Comparison of ENCODE assay signal across 17 cellular contexts in genomic region chr17:50257574-50258224, GRCh38. TPM values are rescaled to one million over a fixed set of nuclear protein-coding genes. Genes with fewer than 3 reads are reported as not detected.
DNase-seq lines count a peak whose midpoint lies in the region; ATAC-seq and TF ChIP-seq lines count a peak whose summit lies in the region.
"Had no signal": no experiment of that assay in that cellular context is flagged by ENCODE, and none has a peak within 500 bp of the region (broad histone marks: within the 10 kb centered on the region; RNA-seq: fewer than 3 reads in every experiment).

No MANE protein-coding gene starts in this region.

- TF ChIP-seq POLR2A in breast epithelium (IDR thresholded peaks at IDR 0.05) (no peak), uterus (IDR thresholded peaks at IDR 0.05) (no peak)

- no peak for ATAC-seq in activated T-cell treated with anti-CD3 and anti-CD28 coated beads, Interleukin-2, amount 50 U/mL, for 4 hours
- ATAC-seq: body of pancreas had no signal

- POLR2A ChIA-PET in MCF 10A (lab: Yijun Ruan, JAX), result no interaction called here

- H3K4me1 ChIP-seq in breast epithelium (no peaks in the 10 kb centered on the region), uterus (peaks cover 10 to 35% of the 10 kb centered on the region in 2 donors)
- H3K4me1 ChIP-seq: body of pancreas, pancreas had no signal

- H3K27me3 Mint-ChIP-seq in MCF 10A (ENCODE audit: insufficient read depth, unreplicated experiment) (no peaks in the 10 kb centered on the region), glutamatergic neuron (ENCODE audit: unreplicated experiment) (peaks cover 6% of the 10 kb centered on the region), neural crest cell (ENCODE audit: low read depth) (peaks cover 4% of the 10 kb centered on the region)
- H3K27me3 Mint-ChIP-seq in activated T-cell treated with anti-CD3 and anti-CD28 coated beads, Interleukin-2, amount 50 U/mL, for 4 hours (ENCODE audit: low read depth), result peaks cover 13% of the 10 kb centered on the region

- BruUV-seq in MCF 10A (replicated peaks; lab: Mats Ljungman, UMichigan), result no TSS peak

- TF ChIP-seq CTCF in breast epithelium (IDR thresholded peaks at IDR 0.05) (peak in 1 of 3 donors; percentile 6), MCF 10A (IDR thresholded peaks at IDR 0.05; ENCODE audit: unreplicated experiment) (no peak), glutamatergic neuron (IDR thresholded peaks at IDR 0.05; ENCODE audit: partially characterized antibody, unreplicated experiment) (no peak), neural crest cell (conservative IDR thresholded peaks at IDR 0.05) (no peak), uterus (IDR thresholded peaks at IDR 0.05) (no peak)

- H3K4me3 Mint-ChIP-seq in MCF 10A (ENCODE audit: unreplicated experiment) (no peak overlapping the region), glutamatergic neuron (ENCODE audit: unreplicated experiment) (no peak overlapping the region), neural crest cell (no peak overlapping the region)
- no peak overlapping the region for H3K4me3 Mint-ChIP-seq in activated T-cell treated with anti-CD3 and anti-CD28 coated beads, Interleukin-2, amount 50 U/mL, for 4 hours
- H3K4me3 Mint-ChIP-seq: CD4-positive, CD25-positive, alpha-beta regulatory T cell; memory B cell had no signal

- H3K27me3 ChIP-seq in breast epithelium, result no peaks in the 10 kb centered on the region
- H3K27me3 ChIP-seq in uterus, result no peaks in the 10 kb centered on the region
- H3K27me3 ChIP-seq: body of pancreas, pancreas, SJSA1 had no signal

- DNase-seq in breast epithelium (ENCODE audit: low spot score in 2 of 2) (no peak), MCF 10A (ENCODE audit: unreplicated experiment) (no peak), glutamatergic neuron (peak; percentile 9), neural crest cell (ENCODE audit: low read depth, low spot score) (no peak), uterus (peak; percentile 42 to 70), T-helper 2 cell (no peak)
- no peak for DNase-seq in activated T-cell treated with anti-CD3 and anti-CD28 coated beads, Interleukin-2, amount 50 U/mL, for 4 hours
- no peak for DNase-seq in activated CD4-positive, alpha-beta T cell treated with anti-CD3 and anti-CD28 coated beads for 4 hours
- DNase-seq: activated gamma-delta T cell; body of pancreas; CD4-positive, CD25-positive, alpha-beta regulatory T cell; DND-41; NCI-H1417; NCI-H446; pancreas had no signal

- H3K36me3 Mint-ChIP-seq in MCF 10A (ENCODE audit: insufficient read depth, unreplicated experiment) (no peaks in the 10 kb centered on the region), glutamatergic neuron (ENCODE audit: unreplicated experiment) (no peaks in the 10 kb centered on the region), neural crest cell (ENCODE audit: low read depth) (no peaks in the 10 kb centered on the region)
- no peaks in the 10 kb centered on the region for H3K36me3 Mint-ChIP-seq in activated T-cell treated with anti-CD3 and anti-CD28 coated beads, Interleukin-2, amount 50 U/mL, for 4 hours (ENCODE audit: insufficient read depth)
- H3K36me3 Mint-ChIP-seq: CD4-positive, CD25-positive, alpha-beta regulatory T cell; memory B cell had no signal

- H3K4me3 ChIP-seq in breast epithelium, result no peak overlapping the region
- no peak overlapping the region for H3K4me3 ChIP-seq in uterus
- H3K4me3 ChIP-seq: body of pancreas, pancreas, SJSA1 had no signal

- H3K27ac Mint-ChIP-seq in MCF 10A (ENCODE audit: low read depth, unreplicated experiment), result no peak overlapping the region
- H3K27ac Mint-ChIP-seq in glutamatergic neuron (ENCODE audit: unreplicated experiment), result no peak overlapping the region
- H3K27ac Mint-ChIP-seq in neural crest cell (ENCODE audit: unreplicated experiment), result peak overlapping the region; percentile 71
- H3K27ac Mint-ChIP-seq: CD4-positive, CD25-positive, alpha-beta regulatory T cell; memory B cell had no signal

- H3K27ac ChIP-seq in breast epithelium, result peak overlapping the region; percentile 62 to 88
- peak overlapping the region; percentile 90 to 93 for H3K27ac ChIP-seq in uterus
- H3K27ac ChIP-seq: body of pancreas, pancreas, SJSA1 had no signal

- no peaks in the 10 kb centered on the region for H3K36me3 ChIP-seq in breast epithelium
- no peaks in the 10 kb centered on the region for H3K36me3 ChIP-seq in uterus
- H3K36me3 ChIP-seq: pancreas, SJSA1 had no signal

- no peaks in the 10 kb centered on the region for H3K4me1 Mint-ChIP-seq in MCF 10A (ENCODE audit: insufficient read depth, unreplicated experiment)
- peaks cover 5% of the 10 kb centered on the region for H3K4me1 Mint-ChIP-seq in glutamatergic neuron (ENCODE audit: low read depth, unreplicated experiment)
- peaks cover 18% of the 10 kb centered on the region for H3K4me1 Mint-ChIP-seq in neural crest cell
- H3K4me1 Mint-ChIP-seq in activated T-cell treated with anti-CD3 and anti-CD28 coated beads, Interleukin-2, amount 50 U/mL, for 4 hours (ENCODE audit: low read depth), result no peaks in the 10 kb centered on the region
- H3K4me1 Mint-ChIP-seq: CD4-positive, CD25-positive, alpha-beta regulatory T cell; memory B cell had no signal

- no peaks in the 10 kb centered on the region for H3K9me3 ChIP-seq in breast epithelium
- H3K9me3 ChIP-seq in uterus, result no peaks in the 10 kb centered on the region
- H3K9me3 ChIP-seq: body of pancreas, pancreas, SJSA1 had no signal

- H3K9me3 Mint-ChIP-seq in MCF 10A (ENCODE audit: unreplicated experiment), result no peaks in the 10 kb centered on the region
- H3K9me3 Mint-ChIP-seq in glutamatergic neuron (ENCODE audit: unreplicated experiment), result peaks cover 4% of the 10 kb centered on the region
- no peaks in the 10 kb centered on the region for H3K9me3 Mint-ChIP-seq in neural crest cell
- H3K9me3 Mint-ChIP-seq in activated T-cell treated with anti-CD3 and anti-CD28 coated beads, Interleukin-2, amount 50 U/mL, for 4 hours, result no peaks in the 10 kb centered on the region
- H3K9me3 Mint-ChIP-seq: CD4-positive, CD25-positive, alpha-beta regulatory T cell; memory B cell had no signal

- intact Hi-C loops in breast epithelium (cut with DNase I; ENCODE audit: low total_unique reads) (no loop called here), MCF 10A (cut with micrococcal nuclease) (no loop called here), uterus (cut with DNase I; ENCODE audit: low total_unique reads) (no loop called here)

- CTCF ChIA-PET in MCF 10A (lab: Yijun Ruan, JAX), result no interaction called here

RNA-seq across cellular contexts. Expression of gene TMEM92, which starts 16.6 kb away (rescaled TPM):
- total RNA-seq in breast epithelium (under 1 TPM in 1 of 3 donors, not detected in 2; 0.33 TPM), MCF 10A (2022) (1.1 and 1.5 TPM in 2 replicates), glutamatergic neuron (ENCODE audit: unreplicated experiment) (not detected), neural crest cell (3.0 and 3.5 TPM in 2 replicates), uterus (under 1 TPM in 2 of 4 donors, not detected in 2; 0.07 to 0.91 TPM)
- total RNA-seq in activated T-cell treated with anti-CD3 and anti-CD28 coated beads, Interleukin-2, amount 50 U/mL, for 4 hours, result not detected
- total RNA-seq: body of pancreas; CD4-positive, CD25-positive, alpha-beta regulatory T cell had no signal

RNA-seq across cellular contexts. Expression of gene COL1A1, which starts 56.3 kb away (rescaled TPM):
- total RNA-seq in breast epithelium (10 to 100 TPM; 23.4 to 67.2 (median 44.5) TPM), MCF 10A (2022) (3.4 and 4.5 TPM in 2 replicates), glutamatergic neuron (ENCODE audit: unreplicated experiment) (10.1 TPM), neural crest cell (13.3 and 14.8 TPM in 2 replicates), uterus (1,000 to 10,000 TPM in 1 of 4 donors, 100 to 1,000 TPM in 2, 10 to 100 TPM in 1; 59.4 to 4,880 (median 491) TPM)
- total RNA-seq in activated T-cell treated with anti-CD3 and anti-CD28 coated beads, Interleukin-2, amount 50 U/mL, for 4 hours, result 1 to 10 TPM; 1.6 to 3.2 (median 2.8) TPM

Comparison
In these comparisons a context has a peak if more than half of its experiments do, and no peak if none do; other contexts are left out.
1. DNase-seq: peak in glutamatergic neuron (single experiment) and uterus (2 of 2); none in breast epithelium (0 of 2), MCF 10A (single experiment), neural crest cell (single experiment), T-helper 2 cell (0 of 5), activated T-cell treated with anti-CD3 and anti-CD28 coated beads, Interleukin-2, amount 50 U/mL, for 4 hours (single experiment) and activated CD4-positive, alpha-beta T cell treated with anti-CD3 and anti-CD28 coated beads for 4 hours (0 of 2).